Comparison of ENCODE assay signal across 19 cellular contexts in genomic region chr2:180048256-180048655, GRCh38. TPM values are rescaled to one million over a fixed set of nuclear protein-coding genes. Genes with fewer than 3 reads are reported as not detected.
DNase-seq lines count a peak whose midpoint lies in the region; ATAC-seq and TF ChIP-seq lines count a peak whose summit lies in the region.
"Had no signal": no experiment of that assay in that cellular context is flagged by ENCODE, and none has a peak within 500 bp of the region (broad histone marks: within the 10 kb centered on the region; RNA-seq: fewer than 3 reads in every experiment).

No MANE protein-coding gene starts in this region.

- H3K36me3 Mint-ChIP-seq in activated naive CD8-positive, alpha-beta T cell treated with anti-CD3 and anti-CD28 coated beads, Interleukin-2, amount 50 U/mL, for 24 hours (ENCODE audit: low read depth), result no peaks in the 10 kb centered on the region
- H3K36me3 Mint-ChIP-seq: CD4-positive, CD25-positive, alpha-beta regulatory T cell had no signal

- no peaks in the 10 kb centered on the region for H3K4me1 Mint-ChIP-seq in activated naive CD8-positive, alpha-beta T cell treated with anti-CD3 and anti-CD28 coated beads, Interleukin-2, amount 50 U/mL, for 24 hours
- H3K4me1 Mint-ChIP-seq: CD4-positive, CD25-positive, alpha-beta regulatory T cell had no signal

- H3K4me3 Mint-ChIP-seq in activated naive CD8-positive, alpha-beta T cell treated with anti-CD3 and anti-CD28 coated beads, Interleukin-2, amount 50 U/mL, for 24 hours, result no peak overlapping the region
- H3K4me3 Mint-ChIP-seq: CD4-positive, CD25-positive, alpha-beta regulatory T cell had no signal

- no peak for TF ChIP-seq CTCF in cardiac fibroblast (IDR thresholded peaks at IDR 0.05; ENCODE audit: low read depth, low read length)
- TF ChIP-seq CTCF in fibroblast of the aortic adventitia (IDR thresholded peaks at IDR 0.05; ENCODE audit: insufficient read depth, low read length), result no peak
- TF ChIP-seq CTCF in GM10266 (IDR thresholded peaks at IDR 0.05; ENCODE audit: control insufficient read depth, insufficient read depth, low read depth, missing control alignments), result no peak

- peaks cover 2% of the 10 kb centered on the region for H3K9me3 Mint-ChIP-seq in activated naive CD8-positive, alpha-beta T cell treated with anti-CD3 and anti-CD28 coated beads, Interleukin-2, amount 50 U/mL, for 24 hours

- ATAC-seq in activated naive CD8-positive, alpha-beta T cell treated with anti-CD3 and anti-CD28 coated beads, Interleukin-2, amount 50 U/mL, for 24 hours, result no peak
- ATAC-seq: GM12878, HepG2 had no signal

- no peak overlapping the region for H3K4me3 ChIP-seq in cardiac fibroblast (replicated peaks in 1 of 2; ENCODE audit: low read depth in 2 of 2, low read length in 2 of 2)
- H3K4me3 ChIP-seq in fibroblast of the aortic adventitia (ENCODE audit: low read depth, low read length), result no peak overlapping the region
- H3K4me3 ChIP-seq: BLaER1, GM12878, MG63 had no signal

- H3K27ac Mint-ChIP-seq in activated naive CD8-positive, alpha-beta T cell treated with anti-CD3 and anti-CD28 coated beads, Interleukin-2, amount 50 U/mL, for 24 hours, result no peak overlapping the region
- H3K27ac Mint-ChIP-seq: CD4-positive, CD25-positive, alpha-beta regulatory T cell had no signal

- peaks cover 39% of the 10 kb centered on the region for H3K27me3 Mint-ChIP-seq in activated naive CD8-positive, alpha-beta T cell treated with anti-CD3 and anti-CD28 coated beads, Interleukin-2, amount 50 U/mL, for 24 hours

- peak; percentile 7 for DNase-seq in HT1080 (ENCODE audit: low read depth)
- DNase-seq in cardiac fibroblast (ENCODE audit: low read depth in 2 of 2), result peak; percentile 46 to 72
- peak; percentile 76 for DNase-seq in fibroblast of the aortic adventitia (ENCODE audit: low read depth)
- peak; percentile 21 for DNase-seq in smooth muscle cell of the brain vasculature (ENCODE audit: low read depth, low spot score)
- DNase-seq in SIG-M5 treated with dmso at 0.1 percent for 504 hours (lab: John Stamatoyannopoulos, UW; ENCODE audit: unreplicated experiment), result no peak
- no peak for DNase-seq in GM10266 (ENCODE audit: extremely low spot score)
- no peak for DNase-seq in activated naive CD8-positive, alpha-beta T cell treated with anti-CD3 and anti-CD28 coated beads, Interleukin-2, amount 50 U/mL, for 24 hours
- DNase-seq: CD4-positive, CD25-positive, alpha-beta regulatory T cell; Karpas-422; MG63; NCI-H2029; NCI-H446; NCI-H524 treated with DMSO at 0.1 percent for 48 hours; NCI-H774; SIG-M5; SK-N-SH had no signal

RNA-seq across cellular contexts. Expression of gene CWC22, which starts 41.2 kb away (rescaled TPM):
- total RNA-seq in HT1080 (2014; rRNA removed; shearing (Covaris generic)), result 22.0 and 22.5 TPM in 2 replicates
- 24.8 and 31.6 TPM in 2 replicates for polyA plus RNA-seq in HT1080 (2015; cell fraction: cytosol; rRNA removed)
- 59.0 and 60.4 TPM in 2 replicates for polyA plus RNA-seq in HT1080 (2015; cell fraction: nucleus; rRNA removed)
- total RNA-seq in fibroblast of the aortic adventitia (ENCODE audit: low replicate concordance), result 31.8 and 38.8 TPM in 2 replicates

Comparison
In these comparisons a context has a peak if more than half of its experiments do, and no peak if none do; other contexts are left out.
1. DNase-seq: peak in HT1080 (single experiment), cardiac fibroblast (2 of 2), fibroblast of the aortic adventitia (single experiment) and smooth muscle cell of the brain vasculature (single experiment); none in SIG-M5 treated with dmso at 0.1 percent for 504 hours (single experiment), GM10266 (single experiment) and activated naive CD8-positive, alpha-beta T cell treated with anti-CD3 and anti-CD28 coated beads, Interleukin-2, amount 50 U/mL, for 24 hours (single experiment).